ENCODE assay signal across 10 cellular contexts in genomic region chr3:106728315-106728821, GRCh38.
DNase-seq lines count a peak whose midpoint lies in the region; ATAC-seq and TF ChIP-seq lines count a peak whose summit lies in the region.
"Had no signal": no experiment of that assay in that cellular context is flagged by ENCODE, and none has a peak within 500 bp of the region (broad histone marks: within the 10 kb centered on the region; RNA-seq: fewer than 3 reads in every experiment).

No MANE protein-coding gene starts in this region.

- no peak overlapping the region for H3K4me3 Mint-ChIP-seq in GM23338

- no peaks in the 10 kb centered on the region for H3K9me2 ChIP-seq in GM23338 (ENCODE audit: insufficient read depth)

- H4K20me1 ChIP-seq in GM23338 (replicated peaks; ENCODE audit: insufficient read depth) = no peaks in the 10 kb centered on the region

- TF ChIP-seq CTCF in GM23338 (conservative IDR thresholded peaks at IDR 0.05; ENCODE audit: low read depth in 2 of 2) = no peak
- no peak for TF ChIP-seq CTCF in fibroblast of pulmonary artery (IDR thresholded peaks at IDR 0.05; ENCODE audit: low read length, missing control alignments)
- TF ChIP-seq CTCF in retinal pigment epithelial cell (conservative IDR thresholded peaks at IDR 0.05; ENCODE audit: low read depth, low read length) = no peak

- H3K4me1 ChIP-seq in GM23338 (ENCODE audit: insufficient read depth) = peaks cover 4% of the 10 kb centered on the region; the same call in 1 of the 2 replicates
- no peaks in the 10 kb centered on the region for H3K4me1 ChIP-seq in effector memory CD4-positive, alpha-beta T cell (ENCODE audit: control insufficient read depth, insufficient read depth, low read length, poor library complexity, severe bottlenecking)
- H3K4me1 ChIP-seq: parathyroid adenoma had no signal

- H3K36me3 ChIP-seq in GM23338 (ENCODE audit: insufficient read depth) = no peaks in the 10 kb centered on the region
- no peaks in the 10 kb centered on the region for H3K36me3 ChIP-seq in effector memory CD4-positive, alpha-beta T cell (ENCODE audit: control insufficient read depth, insufficient read depth, low read length)

- H3K27ac ChIP-seq in GM23338 (ENCODE audit: low read depth) = no peak overlapping the region
- no peak overlapping the region for H3K27ac ChIP-seq in effector memory CD4-positive, alpha-beta T cell (ENCODE audit: insufficient read depth, low read length, poor library complexity, severe bottlenecking)
- H3K27ac ChIP-seq: parathyroid adenoma had no signal

- H3K27ac Mint-ChIP-seq in GM23338 = peak overlapping the region; percentile 2; the same call in 1 of the 2 replicates

- DNase-seq in GM23338 (ENCODE audit: low spot score) (no peak), SW 1271 (lab: John Stamatoyannopoulos, UW) (peak; percentile 58 to 87), fibroblast of pulmonary artery (ENCODE audit: low read depth) (peak; percentile 98), retinal pigment epithelial cell (ENCODE audit: low read depth) (peak; percentile 73), NCI-H524 (lab: John Stamatoyannopoulos, UW) (no peak), iPS-NIHi7 (ENCODE audit: extremely low spot score) (no peak)
- DNase-seq in effector memory CD4-positive, alpha-beta T cell = no peak
- DNase-seq: NCI-H2171 had no signal

- H3K9me3 ChIP-seq in effector memory CD4-positive, alpha-beta T cell (ENCODE audit: control insufficient read depth, low read length) = no peaks in the 10 kb centered on the region

- H3K36me3 Mint-ChIP-seq in GM23338 (ENCODE audit: low read depth) = peaks cover 2% of the 10 kb centered on the region; the same call in 1 of the 3 replicates

- ATAC-seq in GM23338 = no peak
- ATAC-seq in HG03039 (IDR thresholded peaks at IDR 0.05; ENCODE audit: unreplicated experiment) = no peak

- no peaks in the 10 kb centered on the region for H3K9me3 Mint-ChIP-seq in GM23338

- H3K27me3 ChIP-seq in GM23338 (ENCODE audit: insufficient read depth) = no peaks in the 10 kb centered on the region
- no peaks in the 10 kb centered on the region for H3K27me3 ChIP-seq in effector memory CD4-positive, alpha-beta T cell (replicated peaks; ENCODE audit: control insufficient read depth, insufficient read depth, low read length, poor library complexity, severe bottlenecking)

- H3F3A ChIP-seq in GM23338 (replicated peaks; ENCODE audit: low read depth) = no peaks in the 10 kb centered on the region

- H3K4me1 Mint-ChIP-seq in GM23338 = peaks cover 8% of the 10 kb centered on the region

- no peak overlapping the region for H2AFZ ChIP-seq in GM23338
- H2AFZ ChIP-seq: parathyroid adenoma had no signal

- no peak overlapping the region for H3K4me2 ChIP-seq in GM23338

- no peak overlapping the region for H3K4me3 ChIP-seq in GM23338
- peak overlapping the region; percentile 39 for H3K4me3 ChIP-seq in fibroblast of pulmonary artery (replicated peaks; ENCODE audit: low read depth, low read length)
- H3K4me3 ChIP-seq in retinal pigment epithelial cell (ENCODE audit: low read length) = peak overlapping the region; percentile 16
- no peak overlapping the region for H3K4me3 ChIP-seq in effector memory CD4-positive, alpha-beta T cell (ENCODE audit: insufficient read depth, low read depth, low read length, poor library complexity, severe bottlenecking)

- H3K27me3 Mint-ChIP-seq in GM23338 (ENCODE audit: insufficient read depth, low read depth, poor library complexity) = no peaks in the 10 kb centered on the region

- no peaks in the 10 kb centered on the region for H3K79me2 ChIP-seq in GM23338 (replicated peaks; ENCODE audit: insufficient read depth)
- H3K79me2 ChIP-seq: parathyroid adenoma had no signal

TF ChIP-seq in GM23338, 12 proteins besides CTCF, POLR2A, EP300 and RAD21:
- TF ChIP-seq REST (IDR thresholded peaks at IDR 0.05; ENCODE audit: unreplicated experiment) (no peak), ZNF331 (CRISPR knock-in tag; IDR thresholded peaks at IDR 0.05; ENCODE audit: low read depth) (no peak), NANOG (IDR thresholded peaks at IDR 0.05; ENCODE audit: borderline replicate concordance) (no peak), POLR2AphosphoS5 (IDR thresholded peaks at IDR 0.05; ENCODE audit: low read depth) (no peak), ETS1 (IDR thresholded peaks at IDR 0.05) (no peak)

Comparison
In these comparisons a context has a peak if more than half of its experiments do, and no peak if none do; other contexts are left out.
1. DNase-seq: peak in SW 1271 (2 of 2), fibroblast of pulmonary artery (single experiment) and retinal pigment epithelial cell (single experiment); none in GM23338 (single experiment), NCI-H524 (0 of 2), iPS-NIHi7 (single experiment) and effector memory CD4-positive, alpha-beta T cell (0 of 3).
2. H3K4me3 ChIP-seq: peak in fibroblast of pulmonary artery (single experiment) and retinal pigment epithelial cell (single experiment); none in GM23338 (single experiment) and effector memory CD4-positive, alpha-beta T cell (single experiment).